1 cellular context compared by ENCODE assay signal in genomic region chr6:141077355-141078333, GRCh38.
TF ChIP-seq lines count a peak whose summit lies in the region.

No MANE protein-coding gene starts in this region.

TF ChIP-seq in GM23338, 12 proteins besides CTCF, POLR2A, EP300 and RAD21 (continued from another document):
- peak; percentile 39; the same call in 1 of the 2 replicates for TF ChIP-seq ZNF462 (CRISPR knock-in tag; IDR thresholded peaks at IDR 0.05)
- TF ChIP-seq NANOG (IDR thresholded peaks at IDR 0.05; ENCODE audit: borderline replicate concordance): no peak
- TF ChIP-seq POLR2AphosphoS5 (IDR thresholded peaks at IDR 0.05; ENCODE audit: low read depth): no peak
